ENCODE assay signal across 16 cellular contexts in the genomic region with DNA sequence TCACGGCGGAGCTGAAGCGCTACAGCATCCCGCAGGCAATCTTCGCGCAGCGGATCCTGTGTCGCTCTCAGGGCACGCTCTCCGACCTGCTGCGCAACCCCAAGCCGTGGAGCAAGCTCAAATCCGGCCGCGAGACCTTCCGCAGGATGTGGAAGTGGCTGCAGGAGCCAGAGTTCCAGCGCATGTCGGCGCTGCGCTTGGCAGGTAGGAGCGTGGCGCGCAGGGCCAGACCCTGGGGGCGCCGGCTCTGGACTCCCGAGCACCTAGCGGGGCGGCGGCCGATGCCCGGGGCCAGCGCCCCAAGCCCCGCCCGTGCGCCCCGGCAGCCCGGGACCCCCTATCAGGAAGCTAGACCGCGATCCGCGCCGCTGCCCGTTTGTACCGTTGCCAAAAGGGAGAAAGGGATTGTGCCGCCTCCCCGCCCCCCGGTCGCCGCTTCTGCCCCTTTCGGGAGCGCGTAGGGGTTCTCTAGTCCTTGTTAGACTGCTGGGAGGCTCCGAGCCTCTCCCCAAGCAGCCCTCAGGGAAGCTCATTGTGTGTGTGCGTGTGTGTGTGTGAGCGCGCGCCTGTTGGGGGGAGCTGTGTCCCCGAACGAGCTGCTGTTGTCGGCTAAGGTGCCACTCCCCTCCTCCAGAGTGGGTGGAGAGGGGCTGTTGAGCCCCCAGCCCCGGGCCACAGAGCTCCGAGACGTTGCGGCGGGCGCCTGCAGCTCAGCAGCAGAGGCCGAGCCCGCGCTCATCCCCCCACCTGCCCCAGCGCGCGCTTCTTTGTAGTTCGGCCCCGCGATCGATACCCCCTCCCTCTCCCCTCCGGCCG. TPM values are rescaled to one million over a fixed set of nuclear protein-coding genes. Genes with fewer than 3 reads are reported as not detected.
A peak's percentile ranks its signal among the peaks of the same experiment; 100 is the strongest.
DNase-seq lines count a peak whose midpoint lies in the region; ATAC-seq and TF ChIP-seq lines count a peak whose summit lies in the region.
"Had no signal": no experiment of that assay in that cellular context is flagged by ENCODE, and none has a peak within 500 bp of the region (broad histone marks: within the 10 kb centered on the region; RNA-seq: fewer than 3 reads in every experiment).

No MANE protein-coding gene starts in this region.

- no peaks in the 10 kb centered on the region for H3K4me1 ChIP-seq in A673 (ENCODE audit: insufficient read depth, low read length, poor library complexity, severe bottlenecking)

- peak overlapping the region; percentile 47 to 77 (median 59) for H3K4me3 Mint-ChIP-seq in brain
- H3K4me3 Mint-ChIP-seq: activated T-helper 17 cell treated with anti-CD3 and anti-CD28 coated beads, Interleukin-2, amount 50 U/mL, for 72 hours had no signal

- no peaks in the 10 kb centered on the region for H3K36me3 Mint-ChIP-seq in brain

- H3K27me3 ChIP-seq in neural cell (ENCODE audit: insufficient read depth, low read depth, low read length) (peaks cover 87% of the 10 kb centered on the region), A673 (replicated peaks; ENCODE audit: insufficient read depth, low read depth, low read length, poor library complexity) (peaks cover 91% of the 10 kb centered on the region)

- no peak for TF ChIP-seq RAD21 in neural cell (conservative IDR thresholded peaks at IDR 0.05)

- H3K27ac Mint-ChIP-seq in brain: no peak overlapping the region
- H3K27ac Mint-ChIP-seq: activated T-helper 17 cell treated with anti-CD3 and anti-CD28 coated beads, Interleukin-2, amount 50 U/mL, for 72 hours had no signal

- H3K27me3 Mint-ChIP-seq in brain: peaks cover 88% of the 10 kb centered on the region

- no peaks in the 10 kb centered on the region for H3K36me3 ChIP-seq in neural cell (ENCODE audit: insufficient read depth, low read length)
- no peaks in the 10 kb centered on the region for H3K36me3 ChIP-seq in A673 (ENCODE audit: insufficient read depth, low read length, poor library complexity, severe bottlenecking)
- H3K36me3 ChIP-seq: esophagus squamous epithelium, right atrium auricular region had no signal

- peak overlapping the region; percentile 57 for H3K9ac ChIP-seq in neural cell (ENCODE audit: low read length)

- peak overlapping the region; percentile 30 for H3K27ac ChIP-seq in neural cell (ENCODE audit: low read length)
- H3K27ac ChIP-seq in A673 (ENCODE audit: low read depth, low read length, poor library complexity, severe bottlenecking): no peak overlapping the region
- H3K27ac ChIP-seq: esophagus squamous epithelium, right atrium auricular region, RWPE1 had no signal

- H3K79me2 ChIP-seq in neural cell (replicated peaks; ENCODE audit: insufficient read depth, low read length): no peaks in the 10 kb centered on the region

- no peak for TF ChIP-seq EP300 in neural cell (conservative IDR thresholded peaks at IDR 0.05; ENCODE audit: poor library complexity, severe bottlenecking)

- H3K4me2 ChIP-seq in neural cell (ENCODE audit: low read length): no peak overlapping the region

- no peak for ATAC-seq in GM21529 (IDR thresholded peaks at IDR 0.05; ENCODE audit: unreplicated experiment)
- ATAC-seq: activated T-helper 17 cell treated with anti-CD3 and anti-CD28 coated beads, Interleukin-2, amount 50 U/mL, for 72 hours had no signal

- BruUV-seq in A673 (replicated peaks; lab: Mats Ljungman, UMichigan): no TSS peak

- peak overlapping the region; percentile 62 for H3K4me3 ChIP-seq in neural cell (ENCODE audit: low read length)
- no peak overlapping the region for H3K4me3 ChIP-seq in A673 (ENCODE audit: low read depth, low read length, poor library complexity, severe bottlenecking)
- H3K4me3 ChIP-seq: esophagus squamous epithelium, right atrium auricular region had no signal

- POLR2A ChIA-PET in A673 (lab: Charles Lee; ENCODE audit: low non-redundant PET): interaction anchor here (0.6 kb wide), 1 partner anchor 26 kb away, joined by 5 read pairs; no protein-coding TSS in a partner anchor

- H4K20me1 ChIP-seq in neural cell (ENCODE audit: insufficient read depth): no peaks in the 10 kb centered on the region

- H3K4me1 Mint-ChIP-seq in brain: peaks cover 18% of the 10 kb centered on the region

- peak; percentile 12 for DNase-seq in GF-D8 (lab: John Stamatoyannopoulos, UW)
- peak; percentile 11 for DNase-seq in LHCN-M2 (ENCODE audit: low read depth)
- DNase-seq in COLO829 (ENCODE audit: low spot score): no peak
- no peak for DNase-seq in A673 (ENCODE audit: low spot score)
- DNase-seq: esophagus squamous epithelium, Kasumi-1, NCI-H2171 treated with DMSO at 0.1 percent for 48 hours had no signal

- H3K9me3 Mint-ChIP-seq in brain: no peaks in the 10 kb centered on the region
- H3K9me3 Mint-ChIP-seq: activated T-helper 17 cell treated with anti-CD3 and anti-CD28 coated beads, Interleukin-2, amount 50 U/mL, for 72 hours had no signal

- H3K9me3 ChIP-seq in neural cell (ENCODE audit: low read length) (no peaks in the 10 kb centered on the region), A673 (ENCODE audit: low read depth, low read length, poor library complexity, severe bottlenecking) (no peaks in the 10 kb centered on the region)
- H3K9me3 ChIP-seq: esophagus squamous epithelium, right atrium auricular region had no signal

- CTCF ChIA-PET in A673 (lab: Charles Lee): interaction anchor here (0.6 kb wide), 1 partner anchor 543 kb away, joined by 3 read pairs; no protein-coding TSS in a partner anchor

- no peaks in the 10 kb centered on the region for H3K9me2 ChIP-seq in neural cell (ENCODE audit: insufficient read depth, low read length)

- intact Hi-C loops in A673 (cut with micrococcal nuclease; ENCODE audit: unreplicated experiment): no loop called here

- no peak overlapping the region for H2AFZ ChIP-seq in neural cell (ENCODE audit: low read depth, low read length)

- TF ChIP-seq CTCF in brain (conservative IDR thresholded peaks at IDR 0.05) (no peak), neural cell (IDR thresholded peaks at IDR 0.05; ENCODE audit: poor library complexity, severe bottlenecking) (peak; percentile 23), A673 (conservative IDR thresholded peaks at IDR 0.05; ENCODE audit: low read depth, low read length) (no peak)

- no peaks in the 10 kb centered on the region for H3F3A ChIP-seq in neural cell (ENCODE audit: insufficient read depth, low read length, poor library complexity, severe bottlenecking)

TF ChIP-seq in neural cell, 6 proteins besides CTCF, POLR2A, EP300 and RAD21:
- no peak for TF ChIP-seq POLR2AphosphoS5 (IDR thresholded peaks at IDR 0.05)
- peak; percentile 94 for TF ChIP-seq EZH2 (IDR thresholded peaks at IDR 0.05; ENCODE audit: borderline replicate concordance, insufficient read depth, low read length, poor library complexity, severe bottlenecking)

RNA-seq across cellular contexts. Expression of gene ONECUT3, which starts 1.6 kb away (rescaled TPM):
- total RNA-seq in LHCN-M2 (2014; rRNA removed) (0.06 TPM in 1 of 2 replicates, not detected in the other), A673 (2021) (not detected in 2 replicates)
- not detected for polyA plus RNA-seq in LHCN-M2 (2012)
- polyA plus RNA-seq in brain (ENCODE audit: insufficient read depth, low read depth, low replicate concordance) (not detected), neural cell (0.45 and 1.6 TPM in 2 replicates)
- polyA minus RNA-seq in neural cell: 1.2 TPM in 2 replicates
- total RNA-seq: activated T-helper 17 cell treated with anti-CD3 and anti-CD28 coated beads, Interleukin-2, amount 50 U/mL, for 72 hours; cardiac septum; esophagus squamous epithelium; mononuclear cell; right atrium auricular region; temporal lobe had no signal

RNA-seq across cellular contexts. Expression of gene ATP8B3, which starts 57.2 kb away (rescaled TPM):
- total RNA-seq in LHCN-M2 (2014; rRNA removed) (4.9 and 6.5 TPM in 2 replicates), A673 (2021) (8.7 and 10.7 TPM in 2 replicates)
- polyA plus RNA-seq in LHCN-M2 (2012): 4.6 TPM
- polyA plus RNA-seq in brain (ENCODE audit: insufficient read depth, low read depth, low replicate concordance) (0.19 TPM), neural cell (0.74 and 1.5 TPM in 2 replicates)
- not detected in 2 replicates for polyA minus RNA-seq in neural cell

Comparison
In these comparisons a context has a peak if more than half of its experiments do, and no peak if none do; other contexts are left out.
1. DNase-seq: peak in GF-D8 (single experiment) and LHCN-M2 (single experiment); none in COLO829 (single experiment) and A673 (single experiment).